In the genomic region with DNA sequence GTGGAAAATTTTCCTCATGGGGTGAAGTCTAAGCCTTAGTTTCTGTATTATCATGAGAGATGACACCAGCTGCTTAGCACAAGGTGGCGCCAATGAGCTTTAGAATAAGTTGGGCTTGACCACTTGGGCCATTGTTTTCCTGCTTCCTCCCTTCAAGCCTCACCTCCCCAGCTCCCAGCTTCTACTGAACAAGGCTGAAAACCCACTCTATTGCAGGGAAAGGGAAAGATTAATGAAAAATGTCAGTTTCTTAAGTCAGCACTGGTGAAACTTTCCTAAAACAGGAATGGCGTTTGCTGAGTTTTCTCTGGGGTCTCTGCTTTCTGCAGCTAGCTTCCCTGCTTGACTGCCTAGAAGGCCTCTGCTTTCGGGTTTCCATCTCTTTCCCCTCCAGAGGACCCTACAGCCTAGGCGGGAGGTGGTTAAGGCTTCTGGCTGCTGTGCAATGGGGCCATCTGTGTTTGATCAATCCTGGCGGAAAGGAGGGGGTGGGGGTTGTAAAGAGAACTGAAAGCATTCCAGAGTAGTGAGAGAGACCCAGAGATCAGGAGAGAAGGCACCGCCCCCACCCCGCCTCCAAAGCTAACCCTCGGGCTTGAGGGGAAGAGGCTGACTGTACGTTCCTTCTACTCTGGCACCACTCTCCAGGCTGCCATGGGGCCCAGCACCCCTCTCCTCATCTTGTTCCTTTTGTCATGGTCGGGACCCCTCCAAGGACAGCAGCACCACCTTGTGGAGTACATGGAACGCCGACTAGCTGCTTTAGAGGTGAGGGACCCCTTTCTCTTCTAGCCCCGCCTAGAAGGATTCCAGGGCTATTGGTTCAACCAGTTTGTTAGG, we compare ENCODE assay signal across 1 cellular context.
TF ChIP-seq lines count a peak whose summit lies in the region.

A gene with protein sequence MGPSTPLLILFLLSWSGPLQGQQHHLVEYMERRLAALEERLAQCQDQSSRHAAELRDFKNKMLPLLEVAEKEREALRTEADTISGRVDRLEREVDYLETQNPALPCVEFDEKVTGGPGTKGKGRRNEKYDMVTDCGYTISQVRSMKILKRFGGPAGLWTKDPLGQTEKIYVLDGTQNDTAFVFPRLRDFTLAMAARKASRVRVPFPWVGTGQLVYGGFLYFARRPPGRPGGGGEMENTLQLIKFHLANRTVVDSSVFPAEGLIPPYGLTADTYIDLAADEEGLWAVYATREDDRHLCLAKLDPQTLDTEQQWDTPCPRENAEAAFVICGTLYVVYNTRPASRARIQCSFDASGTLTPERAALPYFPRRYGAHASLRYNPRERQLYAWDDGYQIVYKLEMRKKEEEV (plus strand): TSS at position 612 of the 840 bp plus-strand sequence. CDS start 43 bp downstream, at position 655.

TF ChIP-seq in HepG2, 621 proteins besides CTCF, POLR2A, EP300 and RAD21 (continues in another document):
- TF ChIP-seq, protein P1, sequence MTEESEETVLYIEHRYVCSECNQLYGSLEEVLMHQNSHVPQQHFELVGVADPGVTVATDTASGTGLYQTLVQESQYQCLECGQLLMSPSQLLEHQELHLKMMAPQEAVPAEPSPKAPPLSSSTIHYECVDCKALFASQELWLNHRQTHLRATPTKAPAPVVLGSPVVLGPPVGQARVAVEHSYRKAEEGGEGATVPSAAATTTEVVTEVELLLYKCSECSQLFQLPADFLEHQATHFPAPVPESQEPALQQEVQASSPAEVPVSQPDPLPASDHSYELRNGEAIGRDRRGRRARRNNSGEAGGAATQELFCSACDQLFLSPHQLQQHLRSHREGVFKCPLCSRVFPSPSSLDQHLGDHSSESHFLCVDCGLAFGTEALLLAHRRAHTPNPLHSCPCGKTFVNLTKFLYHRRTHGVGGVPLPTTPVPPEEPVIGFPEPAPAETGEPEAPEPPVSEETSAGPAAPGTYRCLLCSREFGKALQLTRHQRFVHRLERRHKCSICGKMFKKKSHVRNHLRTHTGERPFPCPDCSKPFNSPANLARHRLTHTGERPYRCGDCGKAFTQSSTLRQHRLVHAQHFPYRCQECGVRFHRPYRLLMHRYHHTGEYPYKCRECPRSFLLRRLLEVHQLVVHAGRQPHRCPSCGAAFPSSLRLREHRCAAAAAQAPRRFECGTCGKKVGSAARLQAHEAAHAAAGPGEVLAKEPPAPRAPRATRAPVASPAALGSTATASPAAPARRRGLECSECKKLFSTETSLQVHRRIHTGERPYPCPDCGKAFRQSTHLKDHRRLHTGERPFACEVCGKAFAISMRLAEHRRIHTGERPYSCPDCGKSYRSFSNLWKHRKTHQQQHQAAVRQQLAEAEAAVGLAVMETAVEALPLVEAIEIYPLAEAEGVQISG (CRISPR knock-in tag; IDR thresholded peaks at IDR 0.05): no peak
- TF ChIP-seq SALL1 (CRISPR knock-in tag; IDR thresholded peaks at IDR 0.05): peak; percentile 42
- no peak for TF ChIP-seq ZNF34 (CRISPR knock-in tag; IDR thresholded peaks at IDR 0.05; ENCODE audit: borderline replicate concordance)
- TF ChIP-seq, protein P2, sequence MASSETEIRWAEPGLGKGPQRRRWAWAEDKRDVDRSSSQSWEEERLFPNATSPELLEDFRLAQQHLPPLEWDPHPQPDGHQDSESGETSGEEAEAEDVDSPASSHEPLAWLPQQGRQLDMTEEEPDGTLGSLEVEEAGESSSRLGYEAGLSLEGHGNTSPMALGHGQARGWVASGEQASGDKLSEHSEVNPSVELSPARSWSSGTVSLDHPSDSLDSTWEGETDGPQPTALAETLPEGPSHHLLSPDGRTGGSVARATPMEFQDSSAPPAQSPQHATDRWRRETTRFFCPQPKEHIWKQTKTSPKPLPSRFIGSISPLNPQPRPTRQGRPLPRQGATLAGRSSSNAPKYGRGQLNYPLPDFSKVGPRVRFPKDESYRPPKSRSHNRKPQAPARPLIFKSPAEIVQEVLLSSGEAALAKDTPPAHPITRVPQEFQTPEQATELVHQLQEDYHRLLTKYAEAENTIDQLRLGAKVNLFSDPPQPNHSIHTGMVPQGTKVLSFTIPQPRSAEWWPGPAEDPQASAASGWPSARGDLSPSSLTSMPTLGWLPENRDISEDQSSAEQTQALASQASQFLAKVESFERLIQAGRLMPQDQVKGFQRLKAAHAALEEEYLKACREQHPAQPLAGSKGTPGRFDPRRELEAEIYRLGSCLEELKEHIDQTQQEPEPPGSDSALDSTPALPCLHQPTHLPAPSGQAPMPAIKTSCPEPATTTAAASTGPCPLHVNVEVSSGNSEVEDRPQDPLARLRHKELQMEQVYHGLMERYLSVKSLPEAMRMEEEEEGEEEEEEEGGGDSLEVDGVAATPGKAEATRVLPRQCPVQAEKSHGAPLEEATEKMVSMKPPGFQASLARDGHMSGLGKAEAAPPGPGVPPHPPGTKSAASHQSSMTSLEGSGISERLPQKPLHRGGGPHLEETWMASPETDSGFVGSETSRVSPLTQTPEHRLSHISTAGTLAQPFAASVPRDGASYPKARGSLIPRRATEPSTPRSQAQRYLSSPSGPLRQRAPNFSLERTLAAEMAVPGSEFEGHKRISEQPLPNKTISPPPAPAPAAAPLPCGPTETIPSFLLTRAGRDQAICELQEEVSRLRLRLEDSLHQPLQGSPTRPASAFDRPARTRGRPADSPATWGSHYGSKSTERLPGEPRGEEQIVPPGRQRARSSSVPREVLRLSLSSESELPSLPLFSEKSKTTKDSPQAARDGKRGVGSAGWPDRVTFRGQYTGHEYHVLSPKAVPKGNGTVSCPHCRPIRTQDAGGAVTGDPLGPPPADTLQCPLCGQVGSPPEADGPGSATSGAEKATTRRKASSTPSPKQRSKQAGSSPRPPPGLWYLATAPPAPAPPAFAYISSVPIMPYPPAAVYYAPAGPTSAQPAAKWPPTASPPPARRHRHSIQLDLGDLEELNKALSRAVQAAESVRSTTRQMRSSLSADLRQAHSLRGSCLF (CRISPR knock-in tag; IDR thresholded peaks at IDR 0.05; ENCODE audit: borderline replicate concordance): no peak
- 0 out of 2 replicates have a peak, but pooled peaks have one; percentile 37 for TF ChIP-seq SP140L (CRISPR knock-in tag; IDR thresholded peaks at IDR 0.05; ENCODE audit: borderline replicate concordance)
- peak; percentile 29; the same call in 1 of the 2 replicates for TF ChIP-seq PITX1 (CRISPR knock-in tag; IDR thresholded peaks at IDR 0.05)
- TF ChIP-seq, protein P3, sequence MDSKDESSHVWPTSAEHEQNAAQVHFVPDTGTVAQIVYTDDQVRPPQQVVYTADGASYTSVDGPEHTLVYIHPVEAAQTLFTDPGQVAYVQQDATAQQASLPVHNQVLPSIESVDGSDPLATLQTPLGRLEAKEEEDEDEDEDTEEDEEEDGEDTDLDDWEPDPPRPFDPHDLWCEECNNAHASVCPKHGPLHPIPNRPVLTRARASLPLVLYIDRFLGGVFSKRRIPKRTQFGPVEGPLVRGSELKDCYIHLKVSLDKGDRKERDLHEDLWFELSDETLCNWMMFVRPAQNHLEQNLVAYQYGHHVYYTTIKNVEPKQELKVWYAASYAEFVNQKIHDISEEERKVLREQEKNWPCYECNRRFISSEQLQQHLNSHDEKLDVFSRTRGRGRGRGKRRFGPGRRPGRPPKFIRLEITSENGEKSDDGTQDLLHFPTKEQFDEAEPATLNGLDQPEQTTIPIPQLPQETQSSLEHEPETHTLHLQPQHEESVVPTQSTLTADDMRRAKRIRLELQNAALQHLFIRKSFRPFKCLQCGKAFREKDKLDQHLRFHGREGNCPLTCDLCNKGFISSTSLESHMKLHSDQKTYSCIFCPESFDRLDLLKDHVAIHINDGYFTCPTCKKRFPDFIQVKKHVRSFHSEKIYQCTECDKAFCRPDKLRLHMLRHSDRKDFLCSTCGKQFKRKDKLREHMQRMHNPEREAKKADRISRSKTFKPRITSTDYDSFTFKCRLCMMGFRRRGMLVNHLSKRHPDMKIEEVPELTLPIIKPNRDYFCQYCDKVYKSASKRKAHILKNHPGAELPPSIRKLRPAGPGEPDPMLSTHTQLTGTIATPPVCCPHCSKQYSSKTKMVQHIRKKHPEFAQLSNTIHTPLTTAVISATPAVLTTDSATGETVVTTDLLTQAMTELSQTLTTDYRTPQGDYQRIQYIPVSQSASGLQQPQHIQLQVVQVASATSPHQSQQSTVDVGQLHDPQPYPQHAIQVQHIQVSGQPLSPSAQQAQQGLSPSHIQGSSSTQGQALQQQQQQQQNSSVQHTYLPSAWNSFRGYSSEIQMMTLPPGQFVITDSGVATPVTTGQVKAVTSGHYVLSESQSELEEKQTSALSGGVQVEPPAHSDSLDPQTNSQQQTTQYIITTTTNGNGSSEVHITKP (CRISPR knock-in tag; IDR thresholded peaks at IDR 0.05; ENCODE audit: low read depth): 0 out of 2 replicates have a peak, but pooled peaks have one; percentile 14
- TF ChIP-seq ZNF124 (CRISPR knock-in tag; IDR thresholded peaks at IDR 0.05): 0 out of 2 replicates have a peak, but pooled peaks have one; percentile 6
- peak; percentile 10 for TF ChIP-seq RBM22 (optimal IDR thresholded peaks at IDR 0.05; ENCODE audit: low read length)
- TF ChIP-seq, protein P4, sequence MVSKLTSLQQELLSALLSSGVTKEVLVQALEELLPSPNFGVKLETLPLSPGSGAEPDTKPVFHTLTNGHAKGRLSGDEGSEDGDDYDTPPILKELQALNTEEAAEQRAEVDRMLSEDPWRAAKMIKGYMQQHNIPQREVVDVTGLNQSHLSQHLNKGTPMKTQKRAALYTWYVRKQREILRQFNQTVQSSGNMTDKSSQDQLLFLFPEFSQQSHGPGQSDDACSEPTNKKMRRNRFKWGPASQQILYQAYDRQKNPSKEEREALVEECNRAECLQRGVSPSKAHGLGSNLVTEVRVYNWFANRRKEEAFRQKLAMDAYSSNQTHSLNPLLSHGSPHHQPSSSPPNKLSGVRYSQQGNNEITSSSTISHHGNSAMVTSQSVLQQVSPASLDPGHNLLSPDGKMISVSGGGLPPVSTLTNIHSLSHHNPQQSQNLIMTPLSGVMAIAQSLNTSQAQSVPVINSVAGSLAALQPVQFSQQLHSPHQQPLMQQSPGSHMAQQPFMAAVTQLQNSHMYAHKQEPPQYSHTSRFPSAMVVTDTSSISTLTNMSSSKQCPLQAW (CRISPR knock-in tag; IDR thresholded peaks at IDR 0.05): 0 out of 2 replicates have a peak, but pooled peaks have one; percentile 38
- 0 out of 2 replicates have a peak, but pooled peaks have one; percentile 29 for TF ChIP-seq GFI1 (CRISPR knock-in tag; IDR thresholded peaks at IDR 0.05; ENCODE audit: borderline replicate concordance)
- peak; percentile 39 for TF ChIP-seq ASH2L (IDR thresholded peaks at IDR 0.05; ENCODE audit: insufficient read length, low read depth, low read length)
- 0 out of 4 replicates have a peak, but pooled peaks of 1 of the 2 experiments have one; percentile 17 for TF ChIP-seq KLF16 (CRISPR knock-in tag; IDR thresholded peaks at IDR 0.05)
- TF ChIP-seq, protein P5, sequence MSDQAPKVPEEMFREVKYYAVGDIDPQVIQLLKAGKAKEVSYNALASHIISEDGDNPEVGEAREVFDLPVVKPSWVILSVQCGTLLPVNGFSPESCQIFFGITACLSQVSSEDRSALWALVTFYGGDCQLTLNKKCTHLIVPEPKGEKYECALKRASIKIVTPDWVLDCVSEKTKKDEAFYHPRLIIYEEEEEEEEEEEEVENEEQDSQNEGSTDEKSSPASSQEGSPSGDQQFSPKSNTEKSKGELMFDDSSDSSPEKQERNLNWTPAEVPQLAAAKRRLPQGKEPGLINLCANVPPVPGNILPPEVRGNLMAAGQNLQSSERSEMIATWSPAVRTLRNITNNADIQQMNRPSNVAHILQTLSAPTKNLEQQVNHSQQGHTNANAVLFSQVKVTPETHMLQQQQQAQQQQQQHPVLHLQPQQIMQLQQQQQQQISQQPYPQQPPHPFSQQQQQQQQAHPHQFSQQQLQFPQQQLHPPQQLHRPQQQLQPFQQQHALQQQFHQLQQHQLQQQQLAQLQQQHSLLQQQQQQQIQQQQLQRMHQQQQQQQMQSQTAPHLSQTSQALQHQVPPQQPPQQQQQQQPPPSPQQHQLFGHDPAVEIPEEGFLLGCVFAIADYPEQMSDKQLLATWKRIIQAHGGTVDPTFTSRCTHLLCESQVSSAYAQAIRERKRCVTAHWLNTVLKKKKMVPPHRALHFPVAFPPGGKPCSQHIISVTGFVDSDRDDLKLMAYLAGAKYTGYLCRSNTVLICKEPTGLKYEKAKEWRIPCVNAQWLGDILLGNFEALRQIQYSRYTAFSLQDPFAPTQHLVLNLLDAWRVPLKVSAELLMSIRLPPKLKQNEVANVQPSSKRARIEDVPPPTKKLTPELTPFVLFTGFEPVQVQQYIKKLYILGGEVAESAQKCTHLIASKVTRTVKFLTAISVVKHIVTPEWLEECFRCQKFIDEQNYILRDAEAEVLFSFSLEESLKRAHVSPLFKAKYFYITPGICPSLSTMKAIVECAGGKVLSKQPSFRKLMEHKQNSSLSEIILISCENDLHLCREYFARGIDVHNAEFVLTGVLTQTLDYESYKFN (CRISPR knock-in tag; conservative IDR thresholded peaks at IDR 0.05): peak; percentile 18; the same call in 1 of the 2 replicates
- TF ChIP-seq, protein P6, sequence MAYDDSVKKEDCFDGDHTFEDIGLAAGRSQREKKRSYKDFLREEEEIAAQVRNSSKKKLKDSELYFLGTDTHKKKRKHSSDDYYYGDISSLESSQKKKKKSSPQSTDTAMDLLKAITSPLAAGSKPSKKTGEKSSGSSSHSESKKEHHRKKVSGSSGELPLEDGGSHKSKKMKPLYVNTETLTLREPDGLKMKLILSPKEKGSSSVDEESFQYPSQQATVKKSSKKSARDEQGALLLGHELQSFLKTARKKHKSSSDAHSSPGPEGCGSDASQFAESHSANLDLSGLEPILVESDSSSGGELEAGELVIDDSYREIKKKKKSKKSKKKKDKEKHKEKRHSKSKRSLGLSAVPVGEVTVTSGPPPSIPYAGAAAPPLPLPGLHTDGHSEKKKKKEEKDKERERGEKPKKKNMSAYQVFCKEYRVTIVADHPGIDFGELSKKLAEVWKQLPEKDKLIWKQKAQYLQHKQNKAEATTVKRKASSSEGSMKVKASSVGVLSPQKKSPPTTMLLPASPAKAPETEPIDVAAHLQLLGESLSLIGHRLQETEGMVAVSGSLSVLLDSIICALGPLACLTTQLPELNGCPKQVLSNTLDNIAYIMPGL (CRISPR knock-in tag; IDR thresholded peaks at IDR 0.05; ENCODE audit: borderline replicate concordance in 1 of 2, low read depth in 1 of 2): peak; percentile 29 to 45; a peak in 1 of 4 replicates
- 0 out of 2 replicates have a peak, but pooled peaks have one; percentile 10 for TF ChIP-seq GATAD2A (CRISPR knock-in tag; IDR thresholded peaks at IDR 0.05)
- TF ChIP-seq, protein P7, sequence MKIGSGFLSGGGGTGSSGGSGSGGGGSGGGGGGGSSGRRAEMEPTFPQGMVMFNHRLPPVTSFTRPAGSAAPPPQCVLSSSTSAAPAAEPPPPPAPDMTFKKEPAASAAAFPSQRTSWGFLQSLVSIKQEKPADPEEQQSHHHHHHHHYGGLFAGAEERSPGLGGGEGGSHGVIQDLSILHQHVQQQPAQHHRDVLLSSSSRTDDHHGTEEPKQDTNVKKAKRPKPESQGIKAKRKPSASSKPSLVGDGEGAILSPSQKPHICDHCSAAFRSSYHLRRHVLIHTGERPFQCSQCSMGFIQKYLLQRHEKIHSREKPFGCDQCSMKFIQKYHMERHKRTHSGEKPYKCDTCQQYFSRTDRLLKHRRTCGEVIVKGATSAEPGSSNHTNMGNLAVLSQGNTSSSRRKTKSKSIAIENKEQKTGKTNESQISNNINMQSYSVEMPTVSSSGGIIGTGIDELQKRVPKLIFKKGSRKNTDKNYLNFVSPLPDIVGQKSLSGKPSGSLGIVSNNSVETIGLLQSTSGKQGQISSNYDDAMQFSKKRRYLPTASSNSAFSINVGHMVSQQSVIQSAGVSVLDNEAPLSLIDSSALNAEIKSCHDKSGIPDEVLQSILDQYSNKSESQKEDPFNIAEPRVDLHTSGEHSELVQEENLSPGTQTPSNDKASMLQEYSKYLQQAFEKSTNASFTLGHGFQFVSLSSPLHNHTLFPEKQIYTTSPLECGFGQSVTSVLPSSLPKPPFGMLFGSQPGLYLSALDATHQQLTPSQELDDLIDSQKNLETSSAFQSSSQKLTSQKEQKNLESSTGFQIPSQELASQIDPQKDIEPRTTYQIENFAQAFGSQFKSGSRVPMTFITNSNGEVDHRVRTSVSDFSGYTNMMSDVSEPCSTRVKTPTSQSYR (CRISPR knock-in tag; IDR thresholded peaks at IDR 0.05; ENCODE audit: borderline replicate concordance): peak; percentile 76; the same call in 1 of the 2 replicates
- peak; percentile 56; the same call in 1 of the 2 replicates for TF ChIP-seq SP5 (CRISPR knock-in tag; IDR thresholded peaks at IDR 0.05; ENCODE audit: borderline replicate concordance, low read depth)
- 0 out of 2 replicates have a peak, but pooled peaks have one; percentile 29 for TF ChIP-seq HDAC2 (CRISPR knock-in tag; IDR thresholded peaks at IDR 0.05)
- TF ChIP-seq PHF8 (CRISPR knock-in tag; IDR thresholded peaks at IDR 0.05): 0 out of 2 replicates have a peak, but pooled peaks have one; percentile 8
